18 cellular contexts compared by ENCODE assay signal in the genomic region with DNA sequence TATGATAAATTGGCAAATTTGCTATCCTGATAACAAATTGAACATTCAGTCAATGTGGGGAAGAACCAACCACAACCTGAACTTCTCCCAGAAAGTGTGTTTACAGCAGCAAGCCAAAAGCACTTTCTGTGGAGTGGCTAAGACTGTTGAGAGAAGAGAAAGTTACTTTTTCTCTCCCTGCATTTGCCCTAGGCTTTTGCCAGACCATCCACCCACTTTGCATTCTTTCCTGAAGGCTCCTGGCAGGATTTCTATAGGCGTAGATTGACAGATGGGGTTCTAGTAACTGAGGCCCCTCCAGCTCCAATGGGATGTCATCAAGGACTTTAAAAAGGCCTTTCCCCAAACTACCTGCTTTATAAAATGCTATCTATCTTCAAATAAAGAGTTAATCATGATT.
A peak's percentile ranks its signal among the peaks of the same experiment; 100 is the strongest.
DNase-seq lines count a peak whose midpoint lies in the region; ATAC-seq, FAIRE-seq and TF ChIP-seq lines count a peak whose summit lies in the region.
"Had no signal": no experiment of that assay in that cellular context is flagged by ENCODE, and none has a peak within 500 bp of the region (broad histone marks: within the 10 kb centered on the region; RNA-seq: fewer than 3 reads in every experiment).

No MANE protein-coding gene starts in this region.

- CTCF ChIA-PET in WTC11 (lab: Charles Lee): no interaction called here

- H3K4me3 Mint-ChIP-seq in WTC11: no peak overlapping the region
- H3K4me3 Mint-ChIP-seq in neural progenitor cell: no peak overlapping the region
- H3K4me3 Mint-ChIP-seq: CD4-positive, alpha-beta memory T cell; H9; IgD-negative memory B cell had no signal

- H3K27ac ChIP-seq in HUES48 (ENCODE audit: low read depth, low read length): peak overlapping the region; percentile 70
- H3K27ac ChIP-seq in neural progenitor cell: peak overlapping the region; percentile 30
- H3K27ac ChIP-seq: A549, C4-2B, GM23248 had no signal

- H3F3A ChIP-seq in neural progenitor cell (ENCODE audit: low read depth): no peaks in the 10 kb centered on the region

- H3K4me3 ChIP-seq in HUES48 (ENCODE audit: low read depth, low read length): no peak overlapping the region
- no peak overlapping the region for H3K4me3 ChIP-seq in neural progenitor cell
- H3K4me3 ChIP-seq: A549, GM23248 had no signal

- peaks cover 25% of the 10 kb centered on the region for H3K4me1 ChIP-seq in HUES48 (ENCODE audit: control insufficient read depth, insufficient read depth, low read length)
- peaks cover 6% of the 10 kb centered on the region for H3K4me1 ChIP-seq in neural progenitor cell
- H3K4me1 ChIP-seq: BE2C had no signal

- H2AFZ ChIP-seq in neural progenitor cell (replicated peaks): no peak overlapping the region
- H2AFZ ChIP-seq: GM23248 had no signal

- H3K36me3 ChIP-seq in HUES48 (ENCODE audit: control insufficient read depth, insufficient read depth, low read length) (0 out of 2 replicates have a peak, but pooled peaks cover 2% of the 10 kb centered on the region), neural progenitor cell (no peaks in the 10 kb centered on the region)
- H3K36me3 ChIP-seq: BE2C had no signal

- H3K9ac ChIP-seq in HUES48 (ENCODE audit: low read depth, low read length) (no peak overlapping the region), neural progenitor cell (no peak overlapping the region)
- H3K9ac ChIP-seq: GM23248 had no signal

- H3K4me1 Mint-ChIP-seq in WTC11 (peaks cover 54% of the 10 kb centered on the region), neural progenitor cell (peaks cover 7% of the 10 kb centered on the region)
- H3K4me1 Mint-ChIP-seq: CD4-positive, alpha-beta memory T cell; IgD-negative memory B cell had no signal

- no peaks in the 10 kb centered on the region for H3K27me3 ChIP-seq in HUES48 (ENCODE audit: control insufficient read depth, insufficient read depth, low read length)
- no peaks in the 10 kb centered on the region for H3K27me3 ChIP-seq in neural progenitor cell
- H3K27me3 ChIP-seq: BE2C had no signal

- H3K79me2 ChIP-seq in neural progenitor cell (ENCODE audit: low read depth): peaks cover 3% of the 10 kb centered on the region

- H3K4me2 ChIP-seq in neural progenitor cell: no peak overlapping the region
- H3K4me2 ChIP-seq: A549 had no signal

- peak overlapping the region; percentile 90 for H3K27ac Mint-ChIP-seq in WTC11
- H3K27ac Mint-ChIP-seq in neural progenitor cell: no peak overlapping the region
- H3K27ac Mint-ChIP-seq: CD4-positive, alpha-beta memory T cell; IgD-negative memory B cell had no signal

- TF ChIP-seq CTCF in WTC11 (IDR thresholded peaks at IDR 0.05) (no peak), neural progenitor cell (IDR thresholded peaks at IDR 0.05) (no peak)

- H3K27me3 Mint-ChIP-seq in WTC11 (ENCODE audit: low read depth) (no peaks in the 10 kb centered on the region), neural progenitor cell (ENCODE audit: insufficient read depth, low read depth) (no peaks in the 10 kb centered on the region)
- H3K27me3 Mint-ChIP-seq: CD4-positive, alpha-beta memory T cell; IgD-negative memory B cell had no signal

- ATAC-seq in WTC11: peak; percentile 75
- no peak for ATAC-seq in GM18907 (IDR thresholded peaks at IDR 0.05; ENCODE audit: unreplicated experiment)
- ATAC-seq in GM21390 (IDR thresholded peaks at IDR 0.05; ENCODE audit: unreplicated experiment): no peak
- ATAC-seq: A549 had no signal

- no peak for FAIRE-seq in HTR-8/SVneo (lab: Jason Lieb, UNC)
- FAIRE-seq: A549 had no signal

- POLR2A ChIA-PET in WTC11 (lab: Charles Lee): no interaction called here

- H3K9me3 ChIP-seq in HUES48 (ENCODE audit: control insufficient read depth, insufficient read depth, low read length) (no peaks in the 10 kb centered on the region), neural progenitor cell (ENCODE audit: low read depth) (no peaks in the 10 kb centered on the region)
- H3K9me3 ChIP-seq: A549, BE2C had no signal

- DNase-seq in WTC11 (ENCODE audit: low spot score) (no peak), islet precursor cell (peak; percentile 60), neural progenitor cell (ENCODE audit: low spot score) (peak; percentile 11), HTR-8/SVneo (ENCODE audit: insufficient read length, low spot score) (no peak), NCI-H1105 treated with DMSO at 0.1 percent for 48 hours (lab: John Stamatoyannopoulos, UW) (no peak)
- DNase-seq: BE2C; CD4-positive, alpha-beta memory T cell; DND-41; GF-D8; GM23248; H9; KG1 had no signal

- H4K20me1 ChIP-seq in neural progenitor cell (ENCODE audit: low read depth): no peaks in the 10 kb centered on the region

- H3K36me3 Mint-ChIP-seq in WTC11 (no peaks in the 10 kb centered on the region; the same call in 1 of the 2 replicates), neural progenitor cell (no peaks in the 10 kb centered on the region)
- H3K36me3 Mint-ChIP-seq: CD4-positive, alpha-beta memory T cell; IgD-negative memory B cell had no signal

- H3K9me3 Mint-ChIP-seq in WTC11 (no peaks in the 10 kb centered on the region), neural progenitor cell (no peaks in the 10 kb centered on the region)
- H3K9me3 Mint-ChIP-seq: CD4-positive, alpha-beta memory T cell; H9; IgD-negative memory B cell had no signal

TF ChIP-seq in WTC11, 78 proteins besides CTCF, POLR2A, EP300 and RAD21:
- TF ChIP-seq ZNF219 (CRISPR knock-in tag; IDR thresholded peaks at IDR 0.05; ENCODE audit: borderline replicate concordance) (no peak), ZNF232 (CRISPR knock-in tag; IDR thresholded peaks at IDR 0.05) (no peak), NFYB (CRISPR knock-in tag; conservative IDR thresholded peaks at IDR 0.05; ENCODE audit: low read depth) (no peak), MYBL2 (CRISPR knock-in tag; IDR thresholded peaks at IDR 0.05) (no peak)
- TF ChIP-seq, protein P1, sequence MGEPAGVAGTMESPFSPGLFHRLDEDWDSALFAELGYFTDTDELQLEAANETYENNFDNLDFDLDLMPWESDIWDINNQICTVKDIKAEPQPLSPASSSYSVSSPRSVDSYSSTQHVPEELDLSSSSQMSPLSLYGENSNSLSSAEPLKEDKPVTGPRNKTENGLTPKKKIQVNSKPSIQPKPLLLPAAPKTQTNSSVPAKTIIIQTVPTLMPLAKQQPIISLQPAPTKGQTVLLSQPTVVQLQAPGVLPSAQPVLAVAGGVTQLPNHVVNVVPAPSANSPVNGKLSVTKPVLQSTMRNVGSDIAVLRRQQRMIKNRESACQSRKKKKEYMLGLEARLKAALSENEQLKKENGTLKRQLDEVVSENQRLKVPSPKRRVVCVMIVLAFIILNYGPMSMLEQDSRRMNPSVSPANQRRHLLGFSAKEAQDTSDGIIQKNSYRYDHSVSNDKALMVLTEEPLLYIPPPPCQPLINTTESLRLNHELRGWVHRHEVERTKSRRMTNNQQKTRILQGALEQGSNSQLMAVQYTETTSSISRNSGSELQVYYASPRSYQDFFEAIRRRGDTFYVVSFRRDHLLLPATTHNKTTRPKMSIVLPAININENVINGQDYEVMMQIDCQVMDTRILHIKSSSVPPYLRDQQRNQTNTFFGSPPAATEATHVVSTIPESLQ (CRISPR knock-in tag; IDR thresholded peaks at IDR 0.05): no peak
- TF ChIP-seq, protein P2, sequence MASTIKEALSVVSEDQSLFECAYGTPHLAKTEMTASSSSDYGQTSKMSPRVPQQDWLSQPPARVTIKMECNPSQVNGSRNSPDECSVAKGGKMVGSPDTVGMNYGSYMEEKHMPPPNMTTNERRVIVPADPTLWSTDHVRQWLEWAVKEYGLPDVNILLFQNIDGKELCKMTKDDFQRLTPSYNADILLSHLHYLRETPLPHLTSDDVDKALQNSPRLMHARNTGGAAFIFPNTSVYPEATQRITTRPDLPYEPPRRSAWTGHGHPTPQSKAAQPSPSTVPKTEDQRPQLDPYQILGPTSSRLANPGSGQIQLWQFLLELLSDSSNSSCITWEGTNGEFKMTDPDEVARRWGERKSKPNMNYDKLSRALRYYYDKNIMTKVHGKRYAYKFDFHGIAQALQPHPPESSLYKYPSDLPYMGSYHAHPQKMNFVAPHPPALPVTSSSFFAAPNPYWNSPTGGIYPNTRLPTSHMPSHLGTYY (CRISPR knock-in tag; IDR thresholded peaks at IDR 0.05): no peak
TF ChIP-seq in WTC11: peak in this region for 0.

Comparison
In these comparisons a context has a peak if more than half of its experiments do, and no peak if none do; other contexts are left out.
1. DNase-seq: peak in islet precursor cell (single experiment) and neural progenitor cell (single experiment); none in WTC11 (single experiment), HTR-8/SVneo (single experiment) and NCI-H1105 treated with DMSO at 0.1 percent for 48 hours (single experiment).